ENCODE assay signal across 9 cellular contexts in the genomic region with DNA sequence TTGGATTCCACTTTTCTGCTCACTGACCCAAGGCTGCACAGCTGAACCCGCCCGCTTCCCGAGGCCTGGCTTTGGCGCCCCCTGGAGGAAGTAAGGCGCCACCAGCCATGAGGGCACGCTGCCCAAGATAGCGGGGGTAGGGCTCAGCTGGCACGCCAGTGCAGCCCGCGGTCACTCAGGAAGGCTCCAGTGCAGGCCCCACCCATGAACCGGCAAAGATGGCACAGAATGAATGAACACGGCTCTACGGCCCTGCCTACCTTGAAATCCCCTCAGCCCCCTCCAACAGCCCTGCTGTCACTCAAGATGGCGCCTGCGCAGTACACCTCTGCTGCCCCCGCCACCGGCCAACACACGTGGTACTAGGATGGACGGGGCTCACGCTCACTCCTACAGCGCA.
DNase-seq lines count a peak whose midpoint lies in the region; ATAC-seq and TF ChIP-seq lines count a peak whose summit lies in the region.
"Had no signal": no experiment of that assay in that cellular context is flagged by ENCODE, and none has a peak within 500 bp of the region (broad histone marks: within the 10 kb centered on the region; RNA-seq: fewer than 3 reads in every experiment).

No MANE protein-coding gene starts in this region.

- TF ChIP-seq CTCF in GM10266 (IDR thresholded peaks at IDR 0.05; ENCODE audit: control insufficient read depth, insufficient read depth, low read depth, missing control alignments): no peak

- intact Hi-C loops in head of caudate nucleus (cut with DNase I): loop anchor here (10.0 kb wide), 2 partner anchors 113 to 143 kb away; no protein-coding TSS in a partner anchor

- DNase-seq in DMS 273 treated with DMSO at 0.1 percent for 48 hours (lab: John Stamatoyannopoulos, UW): peak; percentile 76
- peak; percentile 33 for DNase-seq in RPMI8226
- DNase-seq in head of caudate nucleus: peak; percentile 64 to 93 (median 80)
- peak; percentile 83 for DNase-seq in pons (ENCODE audit: low spot score)
- no peak for DNase-seq in NCI-H524 (lab: John Stamatoyannopoulos, UW)
- DNase-seq in GM10266 (ENCODE audit: extremely low spot score): no peak
- DNase-seq in NCI-H146 (lab: John Stamatoyannopoulos, UW): no peak
- DNase-seq: T-cell had no signal

- no peak for ATAC-seq in HG03442 (IDR thresholded peaks at IDR 0.05; ENCODE audit: unreplicated experiment)

Comparison
In these comparisons a context has a peak if more than half of its experiments do, and no peak if none do; other contexts are left out.
1. DNase-seq: peak in DMS 273 treated with DMSO at 0.1 percent for 48 hours (single experiment), RPMI8226 (single experiment), head of caudate nucleus (42 of 42) and pons (single experiment); none in NCI-H524 (0 of 2), GM10266 (single experiment) and NCI-H146 (single experiment).